In the genomic region with DNA sequence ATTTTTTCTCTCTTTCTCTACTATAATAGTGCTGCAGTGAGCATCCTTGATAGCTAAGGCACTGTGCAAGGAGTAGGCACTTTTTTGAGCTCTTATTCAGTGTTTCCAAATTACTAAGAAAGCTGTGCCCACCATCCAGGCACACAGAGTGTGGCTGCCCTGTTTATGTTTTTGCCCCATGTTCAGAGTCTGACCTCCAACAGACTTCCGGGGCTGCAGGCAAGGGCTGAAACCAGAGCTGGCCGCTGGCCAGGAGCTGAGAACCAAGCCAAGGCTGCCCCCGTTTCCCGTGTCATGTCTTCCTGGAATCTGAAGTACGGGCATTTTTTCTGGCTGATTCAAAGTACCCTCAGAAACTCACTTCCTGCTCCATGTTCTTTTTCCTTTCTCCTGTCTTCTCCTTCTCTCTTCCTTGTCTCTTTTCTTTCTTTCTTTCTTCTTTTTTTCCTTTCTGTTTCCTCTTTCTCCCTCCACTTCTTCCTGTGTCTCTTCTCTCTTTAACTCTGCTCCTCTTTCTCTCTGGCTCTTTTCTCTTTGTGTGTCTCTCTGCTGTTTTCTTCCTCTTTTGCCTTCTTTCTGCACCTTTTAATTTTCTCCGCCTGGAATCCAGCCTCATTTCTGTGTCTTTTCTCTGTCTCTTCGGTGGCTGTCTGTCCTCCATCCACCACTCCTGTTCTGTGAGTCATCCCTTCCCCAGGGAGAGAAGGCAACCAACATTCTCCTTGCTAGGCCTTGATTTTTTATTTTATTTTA, we compare ENCODE assay signal across 1 cellular context.
TF ChIP-seq lines count a peak whose summit lies in the region.

No MANE protein-coding gene starts in this region.

TF ChIP-seq in Ishikawa, 13 proteins besides CTCF, POLR2A, EP300 and RAD21 (continued from another document):
- TF ChIP-seq, protein P1, sequence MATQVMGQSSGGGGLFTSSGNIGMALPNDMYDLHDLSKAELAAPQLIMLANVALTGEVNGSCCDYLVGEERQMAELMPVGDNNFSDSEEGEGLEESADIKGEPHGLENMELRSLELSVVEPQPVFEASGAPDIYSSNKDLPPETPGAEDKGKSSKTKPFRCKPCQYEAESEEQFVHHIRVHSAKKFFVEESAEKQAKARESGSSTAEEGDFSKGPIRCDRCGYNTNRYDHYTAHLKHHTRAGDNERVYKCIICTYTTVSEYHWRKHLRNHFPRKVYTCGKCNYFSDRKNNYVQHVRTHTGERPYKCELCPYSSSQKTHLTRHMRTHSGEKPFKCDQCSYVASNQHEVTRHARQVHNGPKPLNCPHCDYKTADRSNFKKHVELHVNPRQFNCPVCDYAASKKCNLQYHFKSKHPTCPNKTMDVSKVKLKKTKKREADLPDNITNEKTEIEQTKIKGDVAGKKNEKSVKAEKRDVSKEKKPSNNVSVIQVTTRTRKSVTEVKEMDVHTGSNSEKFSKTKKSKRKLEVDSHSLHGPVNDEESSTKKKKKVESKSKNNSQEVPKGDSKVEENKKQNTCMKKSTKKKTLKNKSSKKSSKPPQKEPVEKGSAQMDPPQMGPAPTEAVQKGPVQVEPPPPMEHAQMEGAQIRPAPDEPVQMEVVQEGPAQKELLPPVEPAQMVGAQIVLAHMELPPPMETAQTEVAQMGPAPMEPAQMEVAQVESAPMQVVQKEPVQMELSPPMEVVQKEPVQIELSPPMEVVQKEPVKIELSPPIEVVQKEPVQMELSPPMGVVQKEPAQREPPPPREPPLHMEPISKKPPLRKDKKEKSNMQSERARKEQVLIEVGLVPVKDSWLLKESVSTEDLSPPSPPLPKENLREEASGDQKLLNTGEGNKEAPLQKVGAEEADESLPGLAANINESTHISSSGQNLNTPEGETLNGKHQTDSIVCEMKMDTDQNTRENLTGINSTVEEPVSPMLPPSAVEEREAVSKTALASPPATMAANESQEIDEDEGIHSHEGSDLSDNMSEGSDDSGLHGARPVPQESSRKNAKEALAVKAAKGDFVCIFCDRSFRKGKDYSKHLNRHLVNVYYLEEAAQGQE (IDR thresholded peaks at IDR 0.05; ENCODE audit: low read depth): no peak
- TF ChIP-seq TCF12 (IDR thresholded peaks at IDR 0.05; ENCODE audit: low read depth): peak; percentile 45; the same call in 1 of the 2 replicates
